In the genomic region with DNA sequence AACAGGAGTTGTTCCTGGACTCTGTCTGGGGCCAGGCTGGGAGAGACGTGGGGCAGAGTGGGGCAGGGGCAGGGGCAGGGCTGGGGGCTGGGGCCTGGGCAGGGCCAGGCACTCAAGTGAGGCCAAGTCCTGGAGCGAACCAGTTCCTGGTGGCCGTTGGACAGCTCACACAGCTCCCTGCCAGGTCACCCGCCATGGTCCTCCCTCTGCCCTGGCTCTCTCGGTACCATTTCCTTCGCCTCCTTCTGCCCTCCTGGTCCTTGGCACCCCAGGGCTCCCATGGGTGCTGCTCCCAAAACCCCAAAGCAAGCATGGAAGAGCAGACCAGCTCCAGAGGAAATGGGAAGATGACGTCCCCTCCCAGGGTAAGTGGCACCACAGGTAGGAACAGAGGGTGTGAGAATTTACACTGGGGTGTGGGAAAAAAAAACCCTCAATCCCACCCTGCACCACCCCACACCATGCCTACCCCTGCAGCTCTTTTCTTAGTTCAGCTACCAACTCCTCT, we compare ENCODE assay signal across 2 cellular contexts.
TF ChIP-seq lines count a peak whose summit lies in the region.

A gene with protein sequence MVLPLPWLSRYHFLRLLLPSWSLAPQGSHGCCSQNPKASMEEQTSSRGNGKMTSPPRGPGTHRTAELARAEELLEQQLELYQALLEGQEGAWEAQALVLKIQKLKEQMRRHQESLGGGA (plus strand): TSS at position 142 of the 508 bp plus-strand sequence. CDS start 53 bp downstream, at position 195.

TF ChIP-seq in WTC11, 78 proteins besides CTCF, POLR2A, EP300 and RAD21 (continued from another document and continues in another):
- TF ChIP-seq, protein P1, sequence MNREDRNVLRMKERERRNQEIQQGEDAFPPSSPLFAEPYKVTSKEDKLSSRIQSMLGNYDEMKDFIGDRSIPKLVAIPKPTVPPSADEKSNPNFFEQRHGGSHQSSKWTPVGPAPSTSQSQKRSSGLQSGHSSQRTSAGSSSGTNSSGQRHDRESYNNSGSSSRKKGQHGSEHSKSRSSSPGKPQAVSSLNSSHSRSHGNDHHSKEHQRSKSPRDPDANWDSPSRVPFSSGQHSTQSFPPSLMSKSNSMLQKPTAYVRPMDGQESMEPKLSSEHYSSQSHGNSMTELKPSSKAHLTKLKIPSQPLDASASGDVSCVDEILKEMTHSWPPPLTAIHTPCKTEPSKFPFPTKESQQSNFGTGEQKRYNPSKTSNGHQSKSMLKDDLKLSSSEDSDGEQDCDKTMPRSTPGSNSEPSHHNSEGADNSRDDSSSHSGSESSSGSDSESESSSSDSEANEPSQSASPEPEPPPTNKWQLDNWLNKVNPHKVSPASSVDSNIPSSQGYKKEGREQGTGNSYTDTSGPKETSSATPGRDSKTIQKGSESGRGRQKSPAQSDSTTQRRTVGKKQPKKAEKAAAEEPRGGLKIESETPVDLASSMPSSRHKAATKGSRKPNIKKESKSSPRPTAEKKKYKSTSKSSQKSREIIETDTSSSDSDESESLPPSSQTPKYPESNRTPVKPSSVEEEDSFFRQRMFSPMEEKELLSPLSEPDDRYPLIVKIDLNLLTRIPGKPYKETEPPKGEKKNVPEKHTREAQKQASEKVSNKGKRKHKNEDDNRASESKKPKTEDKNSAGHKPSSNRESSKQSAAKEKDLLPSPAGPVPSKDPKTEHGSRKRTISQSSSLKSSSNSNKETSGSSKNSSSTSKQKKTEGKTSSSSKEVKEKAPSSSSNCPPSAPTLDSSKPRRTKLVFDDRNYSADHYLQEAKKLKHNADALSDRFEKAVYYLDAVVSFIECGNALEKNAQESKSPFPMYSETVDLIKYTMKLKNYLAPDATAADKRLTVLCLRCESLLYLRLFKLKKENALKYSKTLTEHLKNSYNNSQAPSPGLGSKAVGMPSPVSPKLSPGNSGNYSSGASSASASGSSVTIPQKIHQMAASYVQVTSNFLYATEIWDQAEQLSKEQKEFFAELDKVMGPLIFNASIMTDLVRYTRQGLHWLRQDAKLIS (CRISPR knock-in tag; IDR thresholded peaks at IDR 0.05; ENCODE audit: borderline replicate concordance), result no peak
- TF ChIP-seq, protein P2, sequence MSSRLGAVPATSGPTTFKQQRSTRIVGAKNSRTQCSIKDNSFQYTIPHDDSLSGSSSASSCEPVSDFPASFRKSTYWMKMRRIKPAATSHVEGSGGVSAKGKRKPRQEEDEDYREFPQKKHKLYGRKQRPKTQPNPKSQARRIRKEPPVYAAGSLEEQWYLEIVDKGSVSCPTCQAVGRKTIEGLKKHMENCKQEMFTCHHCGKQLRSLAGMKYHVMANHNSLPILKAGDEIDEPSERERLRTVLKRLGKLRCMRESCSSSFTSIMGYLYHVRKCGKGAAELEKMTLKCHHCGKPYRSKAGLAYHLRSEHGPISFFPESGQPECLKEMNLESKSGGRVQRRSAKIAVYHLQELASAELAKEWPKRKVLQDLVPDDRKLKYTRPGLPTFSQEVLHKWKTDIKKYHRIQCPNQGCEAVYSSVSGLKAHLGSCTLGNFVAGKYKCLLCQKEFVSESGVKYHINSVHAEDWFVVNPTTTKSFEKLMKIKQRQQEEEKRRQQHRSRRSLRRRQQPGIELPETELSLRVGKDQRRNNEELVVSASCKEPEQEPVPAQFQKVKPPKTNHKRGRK (CRISPR knock-in tag; IDR thresholded peaks at IDR 0.05; ENCODE audit: borderline replicate concordance), result no peak
- TF ChIP-seq, protein P3, sequence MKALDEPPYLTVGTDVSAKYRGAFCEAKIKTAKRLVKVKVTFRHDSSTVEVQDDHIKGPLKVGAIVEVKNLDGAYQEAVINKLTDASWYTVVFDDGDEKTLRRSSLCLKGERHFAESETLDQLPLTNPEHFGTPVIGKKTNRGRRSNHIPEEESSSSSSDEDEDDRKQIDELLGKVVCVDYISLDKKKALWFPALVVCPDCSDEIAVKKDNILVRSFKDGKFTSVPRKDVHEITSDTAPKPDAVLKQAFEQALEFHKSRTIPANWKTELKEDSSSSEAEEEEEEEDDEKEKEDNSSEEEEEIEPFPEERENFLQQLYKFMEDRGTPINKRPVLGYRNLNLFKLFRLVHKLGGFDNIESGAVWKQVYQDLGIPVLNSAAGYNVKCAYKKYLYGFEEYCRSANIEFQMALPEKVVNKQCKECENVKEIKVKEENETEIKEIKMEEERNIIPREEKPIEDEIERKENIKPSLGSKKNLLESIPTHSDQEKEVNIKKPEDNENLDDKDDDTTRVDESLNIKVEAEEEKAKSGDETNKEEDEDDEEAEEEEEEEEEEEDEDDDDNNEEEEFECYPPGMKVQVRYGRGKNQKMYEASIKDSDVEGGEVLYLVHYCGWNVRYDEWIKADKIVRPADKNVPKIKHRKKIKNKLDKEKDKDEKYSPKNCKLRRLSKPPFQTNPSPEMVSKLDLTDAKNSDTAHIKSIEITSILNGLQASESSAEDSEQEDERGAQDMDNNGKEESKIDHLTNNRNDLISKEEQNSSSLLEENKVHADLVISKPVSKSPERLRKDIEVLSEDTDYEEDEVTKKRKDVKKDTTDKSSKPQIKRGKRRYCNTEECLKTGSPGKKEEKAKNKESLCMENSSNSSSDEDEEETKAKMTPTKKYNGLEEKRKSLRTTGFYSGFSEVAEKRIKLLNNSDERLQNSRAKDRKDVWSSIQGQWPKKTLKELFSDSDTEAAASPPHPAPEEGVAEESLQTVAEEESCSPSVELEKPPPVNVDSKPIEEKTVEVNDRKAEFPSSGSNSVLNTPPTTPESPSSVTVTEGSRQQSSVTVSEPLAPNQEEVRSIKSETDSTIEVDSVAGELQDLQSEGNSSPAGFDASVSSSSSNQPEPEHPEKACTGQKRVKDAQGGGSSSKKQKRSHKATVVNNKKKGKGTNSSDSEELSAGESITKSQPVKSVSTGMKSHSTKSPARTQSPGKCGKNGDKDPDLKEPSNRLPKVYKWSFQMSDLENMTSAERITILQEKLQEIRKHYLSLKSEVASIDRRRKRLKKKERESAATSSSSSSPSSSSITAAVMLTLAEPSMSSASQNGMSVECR (CRISPR knock-in tag; IDR thresholded peaks at IDR 0.05; ENCODE audit: borderline replicate concordance), result no peak
- TF ChIP-seq, protein P4, sequence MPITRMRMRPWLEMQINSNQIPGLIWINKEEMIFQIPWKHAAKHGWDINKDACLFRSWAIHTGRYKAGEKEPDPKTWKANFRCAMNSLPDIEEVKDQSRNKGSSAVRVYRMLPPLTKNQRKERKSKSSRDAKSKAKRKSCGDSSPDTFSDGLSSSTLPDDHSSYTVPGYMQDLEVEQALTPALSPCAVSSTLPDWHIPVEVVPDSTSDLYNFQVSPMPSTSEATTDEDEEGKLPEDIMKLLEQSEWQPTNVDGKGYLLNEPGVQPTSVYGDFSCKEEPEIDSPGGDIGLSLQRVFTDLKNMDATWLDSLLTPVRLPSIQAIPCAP (CRISPR knock-in tag; IDR thresholded peaks at IDR 0.05), result no peak
- TF ChIP-seq, protein P5, sequence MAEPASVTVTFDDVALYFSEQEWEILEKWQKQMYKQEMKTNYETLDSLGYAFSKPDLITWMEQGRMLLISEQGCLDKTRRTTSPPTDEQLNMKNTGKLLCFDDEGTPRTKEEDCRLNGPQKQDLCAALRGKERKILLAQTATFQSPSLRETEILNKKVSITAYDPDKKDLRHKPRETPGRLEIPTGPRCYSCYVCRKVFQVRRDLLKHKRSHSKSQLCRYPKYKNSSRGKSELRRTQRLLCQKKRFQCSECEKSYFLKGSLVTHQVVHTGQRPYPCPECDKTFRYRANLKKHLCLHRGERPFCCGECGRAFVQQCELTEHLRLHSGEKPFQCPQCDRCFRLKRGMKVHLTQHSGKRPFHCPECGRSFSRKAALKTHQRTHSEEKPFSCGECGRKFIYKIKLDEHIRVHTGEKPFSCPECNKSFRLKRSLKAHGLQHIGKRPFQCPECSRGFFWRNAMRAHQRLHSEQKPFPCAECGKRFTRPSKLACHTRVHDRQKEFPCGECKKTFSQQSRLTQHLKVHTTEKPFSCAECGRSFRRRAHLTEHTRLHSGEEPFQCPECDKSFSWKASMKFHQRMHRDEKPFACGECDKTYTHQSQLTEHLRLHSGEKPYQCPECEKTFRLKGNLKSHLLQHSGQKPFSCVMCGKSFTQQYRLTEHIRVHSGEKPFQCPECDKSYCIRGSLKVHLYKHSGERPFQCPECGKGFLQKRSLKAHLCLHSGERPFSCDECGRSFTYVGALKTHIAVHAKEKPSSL (CRISPR knock-in tag; conservative IDR thresholded peaks at IDR 0.05), result peak; percentile 83
- TF ChIP-seq SMAD4 (CRISPR knock-in tag; IDR thresholded peaks at IDR 0.05) (no peak), TP53 (CRISPR knock-in tag; IDR thresholded peaks at IDR 0.05) (no peak)

TF ChIP-seq in HepG2, 621 proteins besides CTCF, POLR2A, EP300 and RAD21 (continued from another document and continues in another):
- TF ChIP-seq, protein P6, sequence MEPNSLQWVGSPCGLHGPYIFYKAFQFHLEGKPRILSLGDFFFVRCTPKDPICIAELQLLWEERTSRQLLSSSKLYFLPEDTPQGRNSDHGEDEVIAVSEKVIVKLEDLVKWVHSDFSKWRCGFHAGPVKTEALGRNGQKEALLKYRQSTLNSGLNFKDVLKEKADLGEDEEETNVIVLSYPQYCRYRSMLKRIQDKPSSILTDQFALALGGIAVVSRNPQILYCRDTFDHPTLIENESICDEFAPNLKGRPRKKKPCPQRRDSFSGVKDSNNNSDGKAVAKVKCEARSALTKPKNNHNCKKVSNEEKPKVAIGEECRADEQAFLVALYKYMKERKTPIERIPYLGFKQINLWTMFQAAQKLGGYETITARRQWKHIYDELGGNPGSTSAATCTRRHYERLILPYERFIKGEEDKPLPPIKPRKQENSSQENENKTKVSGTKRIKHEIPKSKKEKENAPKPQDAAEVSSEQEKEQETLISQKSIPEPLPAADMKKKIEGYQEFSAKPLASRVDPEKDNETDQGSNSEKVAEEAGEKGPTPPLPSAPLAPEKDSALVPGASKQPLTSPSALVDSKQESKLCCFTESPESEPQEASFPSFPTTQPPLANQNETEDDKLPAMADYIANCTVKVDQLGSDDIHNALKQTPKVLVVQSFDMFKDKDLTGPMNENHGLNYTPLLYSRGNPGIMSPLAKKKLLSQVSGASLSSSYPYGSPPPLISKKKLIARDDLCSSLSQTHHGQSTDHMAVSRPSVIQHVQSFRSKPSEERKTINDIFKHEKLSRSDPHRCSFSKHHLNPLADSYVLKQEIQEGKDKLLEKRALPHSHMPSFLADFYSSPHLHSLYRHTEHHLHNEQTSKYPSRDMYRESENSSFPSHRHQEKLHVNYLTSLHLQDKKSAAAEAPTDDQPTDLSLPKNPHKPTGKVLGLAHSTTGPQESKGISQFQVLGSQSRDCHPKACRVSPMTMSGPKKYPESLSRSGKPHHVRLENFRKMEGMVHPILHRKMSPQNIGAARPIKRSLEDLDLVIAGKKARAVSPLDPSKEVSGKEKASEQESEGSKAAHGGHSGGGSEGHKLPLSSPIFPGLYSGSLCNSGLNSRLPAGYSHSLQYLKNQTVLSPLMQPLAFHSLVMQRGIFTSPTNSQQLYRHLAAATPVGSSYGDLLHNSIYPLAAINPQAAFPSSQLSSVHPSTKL (CRISPR knock-in tag; IDR thresholded peaks at IDR 0.05), result peak; percentile 8; the same call in 1 of the 2 replicates
- TF ChIP-seq, protein P7, sequence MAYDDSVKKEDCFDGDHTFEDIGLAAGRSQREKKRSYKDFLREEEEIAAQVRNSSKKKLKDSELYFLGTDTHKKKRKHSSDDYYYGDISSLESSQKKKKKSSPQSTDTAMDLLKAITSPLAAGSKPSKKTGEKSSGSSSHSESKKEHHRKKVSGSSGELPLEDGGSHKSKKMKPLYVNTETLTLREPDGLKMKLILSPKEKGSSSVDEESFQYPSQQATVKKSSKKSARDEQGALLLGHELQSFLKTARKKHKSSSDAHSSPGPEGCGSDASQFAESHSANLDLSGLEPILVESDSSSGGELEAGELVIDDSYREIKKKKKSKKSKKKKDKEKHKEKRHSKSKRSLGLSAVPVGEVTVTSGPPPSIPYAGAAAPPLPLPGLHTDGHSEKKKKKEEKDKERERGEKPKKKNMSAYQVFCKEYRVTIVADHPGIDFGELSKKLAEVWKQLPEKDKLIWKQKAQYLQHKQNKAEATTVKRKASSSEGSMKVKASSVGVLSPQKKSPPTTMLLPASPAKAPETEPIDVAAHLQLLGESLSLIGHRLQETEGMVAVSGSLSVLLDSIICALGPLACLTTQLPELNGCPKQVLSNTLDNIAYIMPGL (CRISPR knock-in tag; IDR thresholded peaks at IDR 0.05; ENCODE audit: borderline replicate concordance in 1 of 2, low read depth in 1 of 2), result peak in 1 of 2 experiments; percentile 15; a peak in 1 of 4 replicates
- TF ChIP-seq POLR2G (IDR thresholded peaks at IDR 0.05; ENCODE audit: low read depth, low read length) (peak; percentile 72; the same call in 1 of the 2 replicates), MED1 (CRISPR knock-in tag; IDR thresholded peaks at IDR 0.05) (peak; percentile 12; the same call in 1 of the 2 replicates), SP4 (CRISPR knock-in tag; IDR thresholded peaks at IDR 0.05) (peak; percentile 59; the same call in 1 of the 2 replicates), ZMAT3 (CRISPR knock-in tag; conservative IDR thresholded peaks at IDR 0.05) (no peak), KLF11 (CRISPR knock-in tag; IDR thresholded peaks at IDR 0.05) (no peak), ZNF205 (CRISPR knock-in tag; IDR thresholded peaks at IDR 0.05) (no peak), GLI4 (CRISPR knock-in tag; IDR thresholded peaks at IDR 0.05; ENCODE audit: borderline replicate concordance) (no peak), BORCS8-MEF2B (CRISPR knock-in tag; IDR thresholded peaks at IDR 0.05) (peak; percentile 25; the same call in 1 of the 2 replicates), AKAP8 (CRISPR knock-in tag; IDR thresholded peaks at IDR 0.05) (peak; percentile 88; the same call in 1 of the 2 replicates), WIZ (CRISPR knock-in tag; IDR thresholded peaks at IDR 0.05) (peak; percentile 65; the same call in 1 of the 2 replicates), PCBP1 (IDR thresholded peaks at IDR 0.05; ENCODE audit: borderline replicate concordance, low read depth, low read length) (0 out of 2 replicates have a peak, but pooled peaks have one; percentile 63), RXRA (CRISPR knock-in tag; IDR thresholded peaks at IDR 0.05) (no peak), ZNF296 (CRISPR knock-in tag; conservative IDR thresholded peaks at IDR 0.05) (no peak), LCORL (IDR thresholded peaks at IDR 0.05) (no peak), LCORL (CRISPR knock-in tag; IDR thresholded peaks at IDR 0.05) (0 out of 2 replicates have a peak, but pooled peaks have one; percentile 31)
- TF ChIP-seq, protein P8, sequence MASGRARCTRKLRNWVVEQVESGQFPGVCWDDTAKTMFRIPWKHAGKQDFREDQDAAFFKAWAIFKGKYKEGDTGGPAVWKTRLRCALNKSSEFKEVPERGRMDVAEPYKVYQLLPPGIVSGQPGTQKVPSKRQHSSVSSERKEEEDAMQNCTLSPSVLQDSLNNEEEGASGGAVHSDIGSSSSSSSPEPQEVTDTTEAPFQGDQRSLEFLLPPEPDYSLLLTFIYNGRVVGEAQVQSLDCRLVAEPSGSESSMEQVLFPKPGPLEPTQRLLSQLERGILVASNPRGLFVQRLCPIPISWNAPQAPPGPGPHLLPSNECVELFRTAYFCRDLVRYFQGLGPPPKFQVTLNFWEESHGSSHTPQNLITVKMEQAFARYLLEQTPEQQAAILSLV (CRISPR knock-in tag; IDR thresholded peaks at IDR 0.05; ENCODE audit: borderline replicate concordance), result peak; percentile 42; the same call in 1 of the 2 replicates
- TF ChIP-seq, protein P9, sequence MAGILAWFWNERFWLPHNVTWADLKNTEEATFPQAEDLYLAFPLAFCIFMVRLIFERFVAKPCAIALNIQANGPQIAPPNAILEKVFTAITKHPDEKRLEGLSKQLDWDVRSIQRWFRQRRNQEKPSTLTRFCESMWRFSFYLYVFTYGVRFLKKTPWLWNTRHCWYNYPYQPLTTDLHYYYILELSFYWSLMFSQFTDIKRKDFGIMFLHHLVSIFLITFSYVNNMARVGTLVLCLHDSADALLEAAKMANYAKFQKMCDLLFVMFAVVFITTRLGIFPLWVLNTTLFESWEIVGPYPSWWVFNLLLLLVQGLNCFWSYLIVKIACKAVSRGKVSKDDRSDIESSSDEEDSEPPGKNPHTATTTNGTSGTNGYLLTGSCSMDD (CRISPR knock-in tag; IDR thresholded peaks at IDR 0.05), result no peak
- TF ChIP-seq, protein P10, sequence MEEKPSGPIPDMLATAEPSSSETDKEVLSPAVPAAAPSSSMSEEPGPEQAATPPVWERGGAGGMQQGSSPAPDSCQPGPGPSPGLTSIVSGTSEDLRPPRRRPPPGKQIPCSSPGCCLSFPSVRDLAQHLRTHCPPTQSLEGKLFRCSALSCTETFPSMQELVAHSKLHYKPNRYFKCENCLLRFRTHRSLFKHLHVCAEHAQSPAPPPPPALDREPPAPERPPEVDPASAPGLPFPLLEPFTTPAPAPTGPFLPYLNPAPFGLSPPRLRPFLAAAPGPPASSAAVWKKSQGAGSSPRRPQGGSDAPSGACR (CRISPR knock-in tag; IDR thresholded peaks at IDR 0.05), result no peak
